ENCODE assay signal across 26 cellular contexts in genomic region chr1:228016181-228016510, GRCh38. TPM values are rescaled to one million over a fixed set of nuclear protein-coding genes. Genes with fewer than 3 reads are reported as not detected.
DNase-seq lines count a peak whose midpoint lies in the region; ATAC-seq and TF ChIP-seq lines count a peak whose summit lies in the region.
"Had no signal": no experiment of that assay in that cellular context is flagged by ENCODE, and none has a peak within 500 bp of the region (broad histone marks: within the 10 kb centered on the region; RNA-seq: fewer than 3 reads in every experiment).

No MANE protein-coding gene starts in this region.

- WGBS in aorta, 2 donors, result 92 to 93% methylated on average over 2 of the region's 2 CpGs

- H3K36me3 Mint-ChIP-seq in natural killer cell treated with Interleukin-12 subunit alpha and Interleukin-12 subunit beta and Interleukin-15 and Interleukin-18, amount 100 ng/mL, for 72 hours, result no peaks in the 10 kb centered on the region
- no peaks in the 10 kb centered on the region for H3K36me3 Mint-ChIP-seq in natural killer cell
- H3K36me3 Mint-ChIP-seq: CD8-positive, alpha-beta memory T cell had no signal

- no peaks in the 10 kb centered on the region for H3K9me3 ChIP-seq in mucosa of descending colon
- H3K9me3 ChIP-seq in aorta (ENCODE audit: control insufficient read depth, low read length), result no peaks in the 10 kb centered on the region

- H3K27me3 ChIP-seq in aorta (ENCODE audit: control insufficient read depth in 1 of 2, insufficient read depth in 2 of 2, low read length in 1 of 2), result no peaks in the 10 kb centered on the region

- H3K4me1 ChIP-seq in mucosa of descending colon (ENCODE audit: low read depth) (no peaks in the 10 kb centered on the region), aorta (ENCODE audit: control insufficient read depth in 1 of 2, insufficient read depth in 2 of 2, low read length in 2 of 2) (no peaks in the 10 kb centered on the region)

- H3K4me3 ChIP-seq in mucosa of descending colon (no peak overlapping the region), aorta (ENCODE audit: low read length in 2 of 2) (no peak overlapping the region)
- H3K4me3 ChIP-seq: GM23338 had no signal

- H3K27ac Mint-ChIP-seq in natural killer cell treated with Interleukin-12 subunit alpha and Interleukin-12 subunit beta and Interleukin-15 and Interleukin-18, amount 100 ng/mL, for 72 hours, result no peak overlapping the region
- no peak overlapping the region for H3K27ac Mint-ChIP-seq in natural killer cell
- H3K27ac Mint-ChIP-seq: GM23338 had no signal

- no peaks in the 10 kb centered on the region for H3K4me1 Mint-ChIP-seq in natural killer cell treated with Interleukin-12 subunit alpha and Interleukin-12 subunit beta and Interleukin-15 and Interleukin-18, amount 100 ng/mL, for 72 hours (ENCODE audit: low read depth in 2 of 2)
- H3K4me1 Mint-ChIP-seq in natural killer cell, result no peaks in the 10 kb centered on the region
- H3K4me1 Mint-ChIP-seq: CD8-positive, alpha-beta memory T cell had no signal

- no peak overlapping the region for H3K27ac ChIP-seq in aorta (ENCODE audit: low read depth in 1 of 2, low read length in 2 of 2)
- H3K27ac ChIP-seq: 22Rv1, KMS-11 had no signal

- DNase-seq in activated CD8-positive, alpha-beta memory T cell treated with anti-CD3 and anti-CD28 coated beads for 24 hours, result peak; percentile 47
- DNase-seq in activated CD8-positive, alpha-beta memory T cell treated with anti-CD3 and anti-CD28 coated beads, Interleukin-2, amount 50 U/mL, for 48 hours, result no peak
- peak; percentile 49 for DNase-seq in natural killer cell treated with Interleukin-12 subunit alpha and Interleukin-12 subunit beta and Interleukin-15 and Interleukin-18, amount 100 ng/mL, for 72 hours (ENCODE audit: low spot score)
- DNase-seq in natural killer cell, result no peak
- DNase-seq in mucosa of descending colon, result peak in 2 of 3 donors; percentile 4 to 7
- peak; percentile 12 to 43 for DNase-seq in aorta
- no peak for DNase-seq in NCI-H345 treated with DMSO at 0.1 percent for 48 hours (lab: John Stamatoyannopoulos, UW; ENCODE audit: unreplicated experiment)
- DNase-seq: ACHN, C1 segment of cervical spinal cord, Calu3, HCEC 1CT, IMR-90, NCI-H1105, NCI-H2029 treated with DMSO at 0.1 percent for 48 hours, NCI-H226, NCI-H524 treated with DMSO at 0.1 percent for 48 hours, NCI-H82, PC-3, RPMI8226, SHP77 treated with DMSO at 0.1 percent for 48 hours had no signal

- H3K27me3 Mint-ChIP-seq in natural killer cell treated with Interleukin-12 subunit alpha and Interleukin-12 subunit beta and Interleukin-15 and Interleukin-18, amount 100 ng/mL, for 72 hours, result peaks cover 4 to 7% of the 10 kb centered on the region in 2 donors
- H3K27me3 Mint-ChIP-seq in natural killer cell (ENCODE audit: low read depth in 2 of 2), result peaks cover 6 to 7% of the 10 kb centered on the region in 2 donors

- H3K4me3 Mint-ChIP-seq in natural killer cell treated with Interleukin-12 subunit alpha and Interleukin-12 subunit beta and Interleukin-15 and Interleukin-18, amount 100 ng/mL, for 72 hours, result no peak overlapping the region
- H3K4me3 Mint-ChIP-seq in natural killer cell, result no peak overlapping the region
- H3K4me3 Mint-ChIP-seq: CD8-positive, alpha-beta memory T cell; GM23338 had no signal

- no peaks in the 10 kb centered on the region for H3K9me3 Mint-ChIP-seq in natural killer cell treated with Interleukin-12 subunit alpha and Interleukin-12 subunit beta and Interleukin-15 and Interleukin-18, amount 100 ng/mL, for 72 hours
- no peaks in the 10 kb centered on the region for H3K9me3 Mint-ChIP-seq in natural killer cell
- H3K9me3 Mint-ChIP-seq: CD8-positive, alpha-beta memory T cell had no signal

- no peak for ATAC-seq in natural killer cell treated with Interleukin-12 subunit alpha and Interleukin-12 subunit beta and Interleukin-15 and Interleukin-18, amount 100 ng/mL, for 72 hours
- no peak for ATAC-seq in natural killer cell
- no peak for ATAC-seq in mucosa of descending colon
- ATAC-seq in aorta (ENCODE audit: low FRiP score), result no peak
- no peak for ATAC-seq in HG03097 (IDR thresholded peaks at IDR 0.05; ENCODE audit: low FRiP score, unreplicated experiment)
- ATAC-seq: GM23338 had no signal

- no peak for TF ChIP-seq CTCF in natural killer cell (IDR thresholded peaks at IDR 0.05)
- TF ChIP-seq CTCF in mucosa of descending colon (IDR thresholded peaks at IDR 0.05), result no peak

- no peaks in the 10 kb centered on the region for H3K36me3 ChIP-seq in mucosa of descending colon (ENCODE audit: low read depth)
- no peaks in the 10 kb centered on the region for H3K36me3 ChIP-seq in aorta (ENCODE audit: control insufficient read depth in 1 of 2, insufficient read depth in 2 of 2, low read length in 1 of 2)

- intact Hi-C loops in natural killer cell (cut with micrococcal nuclease), result no loop called here
- intact Hi-C loops in mucosa of descending colon (cut with DNase I, micrococcal nuclease), result no loop called here
- intact Hi-C loops in aorta (cut with DNase I), result no loop called here

RNA-seq across cellular contexts. Expression of gene WNT3A, which starts 9.3 kb away (rescaled TPM):
- not detected for total RNA-seq in natural killer cell treated with Interleukin-12 subunit alpha and Interleukin-12 subunit beta and Interleukin-15 and Interleukin-18, amount 100 ng/mL, for 72 hours
- total RNA-seq in natural killer cell, result not detected
- not detected for total RNA-seq in mucosa of descending colon
- total RNA-seq in aorta, result not detected
- polyA plus RNA-seq in aorta, result not detected
- total RNA-seq: Calu3; CD8-positive, alpha-beta memory T cell; Daoy; IMR-90 had no signal
- polyA plus RNA-seq: CD8-positive, alpha-beta memory T cell; IMR-90 had no signal

Comparison
In these comparisons a context has a peak if more than half of its experiments do, and no peak if none do; other contexts are left out.
1. DNase-seq: peak in activated CD8-positive, alpha-beta memory T cell treated with anti-CD3 and anti-CD28 coated beads for 24 hours (single experiment), natural killer cell treated with Interleukin-12 subunit alpha and Interleukin-12 subunit beta and Interleukin-15 and Interleukin-18, amount 100 ng/mL, for 72 hours (single experiment), mucosa of descending colon (2 of 3) and aorta (2 of 2); none in activated CD8-positive, alpha-beta memory T cell treated with anti-CD3 and anti-CD28 coated beads, Interleukin-2, amount 50 U/mL, for 48 hours (single experiment), natural killer cell (single experiment) and NCI-H345 treated with DMSO at 0.1 percent for 48 hours (single experiment).